12 cellular contexts compared by ENCODE assay signal in the genomic region with DNA sequence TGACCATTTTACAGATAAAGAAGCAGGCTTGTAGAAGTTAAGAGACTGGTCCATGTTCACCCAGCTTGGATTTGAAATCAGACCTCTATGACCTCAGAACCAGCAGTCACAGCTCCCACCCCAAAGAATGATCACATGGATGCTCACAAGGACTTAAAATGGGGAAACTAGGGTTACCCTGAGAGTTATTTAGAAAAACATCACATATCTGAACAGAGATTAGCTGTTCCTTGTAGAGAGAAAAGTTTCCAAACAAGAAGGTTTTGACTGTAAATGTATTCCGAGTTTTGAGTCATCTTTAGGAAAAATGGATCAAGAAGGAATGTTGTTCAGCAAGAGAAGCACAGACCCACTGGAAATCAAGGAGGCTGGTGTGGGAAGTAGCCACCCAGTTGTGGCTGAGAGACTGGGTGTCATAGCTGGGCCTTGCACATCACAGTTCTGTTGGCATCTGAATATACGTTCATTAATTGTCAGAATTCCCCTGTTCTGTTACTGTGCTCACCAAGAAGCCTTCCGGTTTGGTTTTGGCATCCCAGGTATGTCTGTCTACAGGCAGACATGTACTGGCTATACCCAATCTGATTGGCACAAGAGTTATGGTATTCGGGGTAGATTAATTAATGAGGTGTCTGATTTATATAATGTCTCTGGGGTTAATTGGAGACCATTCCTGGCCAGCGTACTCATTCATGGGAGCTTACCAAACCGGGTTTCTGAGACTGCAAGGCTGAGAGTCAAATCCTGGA.
"Had no signal": no experiment of that assay in that cellular context is flagged by ENCODE, and none has a peak within 500 bp of the region (broad histone marks: within the 10 kb centered on the region; RNA-seq: fewer than 3 reads in every experiment).

No MANE protein-coding gene starts in this region.

- ATAC-seq: naive thymus-derived CD8-positive, alpha-beta T cell had no signal

- H3K36me3 ChIP-seq: SJCRH30 had no signal

- H3K9me3 ChIP-seq: SJCRH30 had no signal

- H3K27ac ChIP-seq: SJCRH30, VCaP had no signal

- H3K27me3 ChIP-seq: SJCRH30 had no signal

- H3K4me3 ChIP-seq: lung, SJCRH30 had no signal

- DNase-seq: activated CD4-positive, alpha-beta memory T cell treated with anti-CD3 and anti-CD28 coated beads, Interleukin-2, amount 10 ng/mL, durations not matched to agents 7 days and 5 days; activated gamma-delta T cell; activated T-cell treated with anti-CD3 and anti-CD28 coated beads, Interleukin-2, amount 50 U/mL, for 48 hours; naive thymus-derived CD8-positive, alpha-beta T cell; nucleus accumbens; SJCRH30; stimulated activated CD4-positive, alpha-beta T cell treated with anti-CD3 and anti-CD28 coated beads, Interleukin-4, amount 100 ng/mL, for 1 hour; stimulated activated CD8-positive, alpha-beta memory T cell treated with anti-CD3 and anti-CD28 coated beads, Interleukin-4, amount 100 ng/mL, for 48 hours; SW 1271; T-helper 9 cell had no signal
